20 cellular contexts compared by ENCODE assay signal in genomic region chr5:180286-180918, GRCh38. TPM values are rescaled to one million over a fixed set of nuclear protein-coding genes. Genes with fewer than 3 reads are reported as not detected.
"Had no signal": no experiment of that assay in that cellular context is flagged by ENCODE, and none has a peak within 500 bp of the region (broad histone marks: within the 10 kb centered on the region; RNA-seq: fewer than 3 reads in every experiment).

No MANE protein-coding gene starts in this region.

- H3K4me1 ChIP-seq: lower lobe of right lung, transverse colon had no signal

- H3K27me3 ChIP-seq: hepatocyte, transverse colon had no signal

- H3K36me3 ChIP-seq: lower lobe of right lung, transverse colon had no signal

- H3K27ac ChIP-seq: hepatocyte, lower lobe of right lung, transverse colon had no signal

- H3K4me3 ChIP-seq: hepatocyte, lower lobe of right lung, transverse colon had no signal

- H3K9me3 ChIP-seq: lower lobe of right lung, SK-N-SH, transverse colon had no signal

- DNase-seq: activated CD4-positive, alpha-beta memory T cell treated with anti-CD3 and anti-CD28 coated beads, Interleukin-2, amount 10 ng/mL, durations not matched to agents 7 days and 5 days; activated CD4-positive, alpha-beta T cell treated with anti-CD3 and anti-CD28 coated beads for 4 hours; activated naive CD4-positive, alpha-beta T cell treated with anti-CD3 and anti-CD28 coated beads, Interleukin-2, amount 50 U/mL, for 16 hours; activated T-cell treated with anti-CD3 and anti-CD28 coated beads, Interleukin-2, amount 50 U/mL, for 24 hours; kidney glomerular epithelial cell; lower lobe of right lung; midbrain; retina; SK-N-SH; small intestine; stimulated activated CD4-positive, alpha-beta T cell treated with anti-CD3 and anti-CD28 coated beads, Interleukin-4, amount 100 ng/mL, for 24 hours; stimulated activated CD8-positive, alpha-beta memory T cell treated with anti-CD3 and anti-CD28 coated beads, Interleukin-4, amount 100 ng/mL, for 48 hours; stimulated activated naive CD4-positive, alpha-beta T cell treated with Interleukin-2 at 50 U/mL for 16 hours; substantia nigra; T-helper 1 cell; T1000; transverse colon had no signal

- ATAC-seq: lower lobe of right lung had no signal

RNA-seq across cellular contexts. Expression of gene LRRC14B, which starts 10.9 kb away (rescaled TPM):
- total RNA-seq: activated CD4-positive, alpha-beta memory T cell treated with anti-CD3 and anti-CD28 coated beads, Interleukin-2, amount 10 ng/mL, durations not matched to agents 7 days and 5 days; astrocyte; hepatocyte; lower lobe of right lung; transverse colon had no signal
- polyA plus RNA-seq: adipose tissue, SK-N-SH had no signal
